ENCODE assay signal across 8 cellular contexts in the genomic region with DNA sequence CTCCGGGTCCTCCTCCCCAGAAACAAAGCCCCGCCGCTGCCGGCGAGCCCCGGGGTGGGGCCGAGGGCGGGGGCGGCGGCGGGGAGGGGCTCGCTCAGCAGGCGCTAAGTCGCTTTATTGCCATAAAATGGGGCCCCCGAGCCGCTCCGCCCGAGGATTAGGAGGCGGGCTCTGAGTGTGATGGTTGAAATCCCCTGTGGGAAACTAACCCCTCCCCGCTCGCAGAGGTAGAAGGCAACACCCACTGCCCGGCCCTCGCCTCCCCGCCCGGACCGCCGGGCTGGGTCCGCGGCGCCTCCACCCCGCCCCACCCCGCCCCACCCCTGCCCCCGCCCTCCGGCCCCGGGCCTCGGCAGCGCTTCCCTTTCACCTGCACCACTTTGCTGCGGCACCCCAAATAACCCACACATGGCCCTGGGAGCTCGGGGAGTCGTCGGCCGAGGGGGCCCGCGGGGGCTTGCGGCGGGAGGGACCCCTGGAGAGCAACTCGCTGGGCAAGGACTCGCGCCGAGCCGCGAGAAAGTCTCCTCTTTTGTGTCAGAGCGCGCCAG. TPM values are rescaled to one million over a fixed set of nuclear protein-coding genes. Genes with fewer than 3 reads are reported as not detected.
DNase-seq lines count a peak whose midpoint lies in the region; ATAC-seq and TF ChIP-seq lines count a peak whose summit lies in the region.

A gene (minus strand): TSS at position 179 of the 551 bp plus-strand sequence.

- H3K27me3 ChIP-seq in trophoblast cell (ENCODE audit: insufficient read depth, low read length): no peaks in the 10 kb centered on the region

- no CpG with 5 or more reads among the region's 54 CpGs for WGBS in trophoblast cell (ENCODE audit: extremely low coverage, insufficient coverage, insufficient read length)

- peak within 1 kb of the TSS; percentile 84 for H3K27ac ChIP-seq in trophoblast cell (ENCODE audit: low read depth, low read length)

- H3K23ac ChIP-seq in trophoblast cell (ENCODE audit: low read length): no peak within 1 kb of the TSS

- peaks cover 7% of the 10 kb centered on the region for H3K79me2 ChIP-seq in trophoblast cell (ENCODE audit: control insufficient read depth, insufficient read depth, low read length, poor library complexity)

- peaks cover 19% of the 10 kb centered on the region for H3K79me1 ChIP-seq in trophoblast cell (ENCODE audit: low read length)

- TF ChIP-seq POLR2A in NB4 (IDR thresholded peaks at IDR 0.05; ENCODE audit: extremely low read depth, insufficient read length): no peak

- ATAC-seq in Right ventricle myocardium superior (ENCODE audit: poor library complexity): peak; percentile 84

- peak within 1 kb of the TSS; percentile 99 for H3K14ac ChIP-seq in trophoblast cell (ENCODE audit: low read length)

- H3K4me1 ChIP-seq in trophoblast cell (ENCODE audit: control insufficient read depth in 1 of 2, insufficient read depth in 2 of 2, low read length in 2 of 2): peaks cover 0 to 9% of the 10 kb centered on the region in 2 experiments

- peak within 1 kb of the TSS; percentile 99 for H3K27ac Mint-ChIP-seq in activated naive CD4-positive, alpha-beta T cell treated with anti-CD3 and anti-CD28 coated beads, Interleukin-2, amount 50 U/mL, for 24 hours
- H3K27ac Mint-ChIP-seq in type B pancreatic cell: peak within 1 kb of the TSS; percentile 98

- peak within 1 kb of the TSS; percentile 97 for H3K9ac ChIP-seq in trophoblast cell (ENCODE audit: low read length)

- H3K9me3 ChIP-seq in trophoblast cell (ENCODE audit: insufficient read depth, low read depth, low read length): no peaks in the 10 kb centered on the region

- peaks cover 45% of the 10 kb centered on the region for H3K4me1 Mint-ChIP-seq in activated naive CD4-positive, alpha-beta T cell treated with anti-CD3 and anti-CD28 coated beads, Interleukin-2, amount 50 U/mL, for 24 hours
- peaks cover 24% of the 10 kb centered on the region for H3K4me1 Mint-ChIP-seq in type B pancreatic cell (ENCODE audit: unreplicated experiment)

- no peaks in the 10 kb centered on the region for H3K9me3 Mint-ChIP-seq in activated naive CD4-positive, alpha-beta T cell treated with anti-CD3 and anti-CD28 coated beads, Interleukin-2, amount 50 U/mL, for 24 hours
- H3K9me3 Mint-ChIP-seq in type B pancreatic cell: no peaks in the 10 kb centered on the region

- H2BK5ac ChIP-seq in trophoblast cell (ENCODE audit: low read depth, low read length, poor library complexity): peak within 1 kb of the TSS; percentile 73

- no peaks in the 10 kb centered on the region for H3K36me3 ChIP-seq in trophoblast cell (ENCODE audit: control insufficient read depth in 1 of 2, insufficient read depth in 2 of 2, low read length in 2 of 2)

- H2AFZ ChIP-seq in trophoblast cell (ENCODE audit: insufficient read depth, low read length, poor library complexity): peak within 1 kb of the TSS; percentile 99

- peak within 1 kb of the TSS; percentile 71 for H2BK12ac ChIP-seq in trophoblast cell (ENCODE audit: low read length)

- intact Hi-C loops in Right ventricle myocardium superior (cut with DNase I): loop anchor here (10.0 kb wide), 2 partner anchors 180 to 300 kb away; no protein-coding TSS in a partner anchor

- peaks cover 1% of the 10 kb centered on the region for H3K36me3 Mint-ChIP-seq in activated naive CD4-positive, alpha-beta T cell treated with anti-CD3 and anti-CD28 coated beads, Interleukin-2, amount 50 U/mL, for 24 hours
- H3K36me3 Mint-ChIP-seq in type B pancreatic cell: no peaks in the 10 kb centered on the region

- peak within 1 kb of the TSS; percentile 98 for H4K91ac ChIP-seq in trophoblast cell (ENCODE audit: low read depth, low read length)

- H4K8ac ChIP-seq in trophoblast cell (ENCODE audit: low read depth, low read length): peak within 1 kb of the TSS; percentile 96

- peak within 1 kb of the TSS; percentile 92 for H3K4me2 ChIP-seq in trophoblast cell (ENCODE audit: low read length)

- peak within 1 kb of the TSS; percentile 97 for H3K4me3 Mint-ChIP-seq in activated naive CD4-positive, alpha-beta T cell treated with anti-CD3 and anti-CD28 coated beads, Interleukin-2, amount 50 U/mL, for 24 hours
- H3K4me3 Mint-ChIP-seq in type B pancreatic cell: peak within 1 kb of the TSS; percentile 100

- H4K12ac ChIP-seq in trophoblast cell (ENCODE audit: low read depth, low read length): peak within 1 kb of the TSS; percentile 97

- peak within 1 kb of the TSS; percentile 89 for H2AK5ac ChIP-seq in trophoblast cell (ENCODE audit: low read length)

- TF ChIP-seq CTCF in GM10266 (IDR thresholded peaks at IDR 0.05; ENCODE audit: control insufficient read depth, insufficient read depth, low read depth, missing control alignments): no peak
- TF ChIP-seq CTCF in HFF-Myc (IDR thresholded peaks at IDR 0.05; ENCODE audit: low read depth, low read length, missing control alignments): no peak
- TF ChIP-seq CTCF in NB4 (IDR thresholded peaks at IDR 0.05; ENCODE audit: low read depth, low read length): no peak
- no peak for TF ChIP-seq CTCF in type B pancreatic cell (conservative IDR thresholded peaks at IDR 0.05)

- H3K18ac ChIP-seq in trophoblast cell (ENCODE audit: low read length): peak within 1 kb of the TSS; percentile 96

- peak within 1 kb of the TSS; percentile 95 for H2BK120ac ChIP-seq in trophoblast cell (ENCODE audit: insufficient read depth, low read length, poor library complexity)

- DNase-seq in GM10266 (ENCODE audit: extremely low spot score): peak; percentile 94
- DNase-seq in HFF-Myc (ENCODE audit: extremely low read depth, low read depth): no peak
- DNase-seq in NB4 (ENCODE audit: low read depth): peak; percentile 48
- peak; percentile 67 for DNase-seq in SKM-1 treated with dmso at 0.1 percent for 144 hours (lab: John Stamatoyannopoulos, UW; ENCODE audit: unreplicated experiment)
- DNase-seq in Right ventricle myocardium superior: peak; percentile 91
- peak in 1 of 2 donors; percentile 37 for DNase-seq in trophoblast cell
- DNase-seq in type B pancreatic cell (ENCODE audit: extremely low spot score, unreplicated experiment): peak; percentile 92

- peak within 1 kb of the TSS; percentile 94 for H3K4ac ChIP-seq in trophoblast cell (ENCODE audit: low read depth, low read length)

- H3K4me3 ChIP-seq in HFF-Myc (replicated peaks; ENCODE audit: low read depth, low read length) (peak within 1 kb of the TSS; percentile 64), NB4 (ENCODE audit: low read depth, low read length) (no peak within 1 kb of the TSS), trophoblast cell (ENCODE audit: low read depth, low read length) (peak within 1 kb of the TSS; percentile 91)

- no peaks in the 10 kb centered on the region for H3K27me3 Mint-ChIP-seq in activated naive CD4-positive, alpha-beta T cell treated with anti-CD3 and anti-CD28 coated beads, Interleukin-2, amount 50 U/mL, for 24 hours
- peaks cover 3% of the 10 kb centered on the region for H3K27me3 Mint-ChIP-seq in type B pancreatic cell

RNA-seq across cellular contexts. Expression of the gene that starts here (rescaled TPM):
- total RNA-seq in Right ventricle myocardium superior (14.0 TPM), type B pancreatic cell (ENCODE audit: low replicate concordance) (25.4 and 30.2 TPM in 2 replicates)
- 3.2 and 3.8 TPM in 2 replicates for polyA plus RNA-seq in trophoblast cell (2013)
